25 cellular contexts compared by ENCODE assay signal in genomic region chr3:169297214-169297613, GRCh38.
"Had no signal": no experiment of that assay in that cellular context is flagged by ENCODE, and none has a peak within 500 bp of the region (broad histone marks: within the 10 kb centered on the region; RNA-seq: fewer than 3 reads in every experiment).

No MANE protein-coding gene starts in this region.

- DNase-seq: activated CD4-positive, alpha-beta T cell treated with anti-CD3 and anti-CD28 coated beads for 48 hours; activated CD4-positive, alpha-beta T cell treated with anti-CD3 and anti-CD28 coated beads, Interleukin-2, amount 50 U/mL, for 48 hours; activated CD8-positive, alpha-beta memory T cell treated with anti-CD3 and anti-CD28 coated beads for 24 hours; activated effector memory CD4-positive, alpha-beta T cell treated with Interleukin-2 at 50 U/mL for 16 hours; activated naive CD4-positive, alpha-beta T cell treated with Interleukin-2 at 50 U/mL for 16 hours; anterior cingulate cortex; cerebellar nuclear complex; cortex of kidney; endodermal cell; esophagus squamous epithelium; foreskin melanocyte; left ventricle myocardium superior; naive B cell; nephron progenitor cell; ovary; psoas muscle; stimulated activated CD4-positive, alpha-beta T cell treated with anti-CD3 and anti-CD28 coated beads, Interleukin-15, amount 100 ng/mL, for 24 hours; stimulated activated CD4-positive, alpha-beta T cell treated with anti-CD3 and anti-CD28 coated beads, Interleukin-2, amount 100 ng/mL, for 24 hours; stimulated activated naive B cell treated with anti-CD40 and anti-IgM and Interleukin-4, amounts not matched to agents 10 μg/mL and 1 μg/mL and 100 μg/mL, for 72 hours; trophoblast cell; uterus; WERI-Rb-1 had no signal

- H3K4me1 ChIP-seq: esophagus squamous epithelium, psoas muscle, uterus had no signal

- H3K27ac ChIP-seq: esophagus squamous epithelium, neutrophil, ovary, psoas muscle, right atrium auricular region, uterus, WERI-Rb-1 had no signal

- ATAC-seq: activated CD4-positive, CD25-positive, alpha-beta regulatory T cell treated with anti-CD3 and anti-CD28 coated beads, Interleukin-2, amount 50 U/mL, for 24 hours; left ventricle myocardium superior; psoas muscle; stimulated activated naive B cell treated with anti-CD40 and anti-IgM and Interleukin-4, amounts not matched to agents 10 μg/mL and 1 μg/mL and 100 μg/mL, for 72 hours had no signal

- H3K27me3 ChIP-seq: esophagus squamous epithelium, ovary, right atrium auricular region, uterus had no signal

- H3K36me3 ChIP-seq: esophagus squamous epithelium, neutrophil, ovary, right atrium auricular region, uterus, WERI-Rb-1 had no signal

- H3K4me3 ChIP-seq: esophagus squamous epithelium, ovary, psoas muscle, right atrium auricular region, uterus had no signal

- H3K9me3 ChIP-seq: esophagus squamous epithelium, neutrophil, ovary, psoas muscle, right atrium auricular region, uterus had no signal
